9 cellular contexts compared by ENCODE assay signal in genomic region chr4:152937280-152937534, GRCh38. TPM values are rescaled to one million over a fixed set of nuclear protein-coding genes. Genes with fewer than 3 reads are reported as not detected.
DNase-seq lines count a peak whose midpoint lies in the region; ATAC-seq and TF ChIP-seq lines count a peak whose summit lies in the region.
"Had no signal": no experiment of that assay in that cellular context is flagged by ENCODE, and none has a peak within 500 bp of the region (broad histone marks: within the 10 kb centered on the region; RNA-seq: fewer than 3 reads in every experiment).

No MANE protein-coding gene starts in this region.

- H3K4me3 Mint-ChIP-seq in chondrocyte (ENCODE audit: unreplicated experiment): peak overlapping the region; percentile 72

- H3K27me3 ChIP-seq in A673 (replicated peaks; ENCODE audit: insufficient read depth, low read depth, low read length, poor library complexity) (peaks cover 67% of the 10 kb centered on the region), HL-60 (ENCODE audit: insufficient read depth, poor library complexity, severe bottlenecking) (peaks cover 36% of the 10 kb centered on the region), mucosa of stomach (ENCODE audit: control insufficient read depth, insufficient read depth, low read length) (no peaks in the 10 kb centered on the region)

- CTCF ChIA-PET in A673 (lab: Charles Lee): no interaction called here

- BruUV-seq in A673 (replicated peaks; lab: Mats Ljungman, UMichigan): no TSS peak

- H3K4me1 ChIP-seq in A673 (ENCODE audit: insufficient read depth, low read length, poor library complexity, severe bottlenecking) (no peaks in the 10 kb centered on the region), mucosa of stomach (ENCODE audit: control insufficient read depth, insufficient read depth, low read length) (peaks cover 30% of the 10 kb centered on the region)

- TF ChIP-seq CTCF in A673 (conservative IDR thresholded peaks at IDR 0.05; ENCODE audit: low read depth, low read length) (no peak), HL-60 (IDR thresholded peaks at IDR 0.05; ENCODE audit: insufficient read depth, low read length) (no peak), chondrocyte (IDR thresholded peaks at IDR 0.05) (no peak)

- ATAC-seq in GM18867 (IDR thresholded peaks at IDR 0.05; ENCODE audit: unreplicated experiment): no peak

- H3K9ac ChIP-seq in mucosa of stomach (ENCODE audit: low read length): peak overlapping the region; percentile 83

- H3K27ac Mint-ChIP-seq in chondrocyte (ENCODE audit: unreplicated experiment): no peak overlapping the region

- H3K36me3 ChIP-seq in A673 (ENCODE audit: insufficient read depth, low read length, poor library complexity, severe bottlenecking) (no peaks in the 10 kb centered on the region), mucosa of stomach (ENCODE audit: control insufficient read depth, insufficient read depth, low read length) (no peaks in the 10 kb centered on the region)

- no peak overlapping the region for H3K27ac ChIP-seq in A673 (ENCODE audit: low read depth, low read length, poor library complexity, severe bottlenecking)
- no peak overlapping the region for H3K27ac ChIP-seq in HL-60 (replicated peaks)

- H3K4me1 Mint-ChIP-seq in chondrocyte (ENCODE audit: low read depth): peaks cover 18% of the 10 kb centered on the region

- no peaks in the 10 kb centered on the region for H3K9me3 Mint-ChIP-seq in chondrocyte (ENCODE audit: low read depth)

- H3K9me3 ChIP-seq in A673 (ENCODE audit: low read depth, low read length, poor library complexity, severe bottlenecking) (no peaks in the 10 kb centered on the region), mucosa of stomach (ENCODE audit: control insufficient read depth, low read length) (no peaks in the 10 kb centered on the region)

- POLR2A ChIA-PET in A673 (lab: Charles Lee; ENCODE audit: low non-redundant PET): no interaction called here

- intact Hi-C loops in A673 (cut with micrococcal nuclease; ENCODE audit: unreplicated experiment): loop anchor here (5.0 kb wide), 1 partner anchor 145 kb away; no protein-coding TSS in a partner anchor

- no peaks in the 10 kb centered on the region for H3K36me3 Mint-ChIP-seq in chondrocyte (ENCODE audit: low read depth)

- DNase-seq in A673 (ENCODE audit: low spot score) (no peak), HL-60 (ENCODE audit: low read depth in 1 of 2, low spot score in 1 of 2) (no peak), chondrocyte (ENCODE audit: low spot score) (no peak), NCI-H1694 treated with DMSO at 0.1 percent for 48 hours (lab: John Stamatoyannopoulos, UW) (no peak), NCI-H2196 treated with DMSO at 0.1 percent for 48 hours (lab: John Stamatoyannopoulos, UW; ENCODE audit: unreplicated experiment) (no peak)
- DNase-seq in activated effector memory CD4-positive, alpha-beta T cell treated with anti-CD3 and anti-CD28 coated beads, Interleukin-2, amount 50 U/mL, for 16 hours: no peak
- DNase-seq: activated gamma-delta T cell treated with Interleukin-2 at 50 U/mL for 16 hours had no signal

- H3K4me3 ChIP-seq in A673 (ENCODE audit: low read depth, low read length, poor library complexity, severe bottlenecking) (peak overlapping the region; percentile 61), HL-60 (replicated peaks; ENCODE audit: insufficient read depth, low read length) (peak overlapping the region; percentile 62), mucosa of stomach (ENCODE audit: low read length) (peak overlapping the region; percentile 61)

- no peaks in the 10 kb centered on the region for H3K27me3 Mint-ChIP-seq in chondrocyte (ENCODE audit: low read depth)

RNA-seq across cellular contexts. Expression of gene FHDC1, which starts 1.1 kb away (rescaled TPM):
- 0.26 and 0.39 TPM in 2 replicates for total RNA-seq in A673 (2021)
- total RNA-seq in chondrocyte: 4.2 to 8.9 TPM (median 4.4 TPM) in 3 replicates
